9 cellular contexts compared by ENCODE assay signal in genomic region chr12:41932470-41932991, GRCh38.
A peak's percentile ranks its signal among the peaks of the same experiment; 100 is the strongest.
DNase-seq lines count a peak whose midpoint lies in the region; ATAC-seq and TF ChIP-seq lines count a peak whose summit lies in the region.
"Had no signal": no experiment of that assay in that cellular context is flagged by ENCODE, and none has a peak within 500 bp of the region (broad histone marks: within the 10 kb centered on the region; RNA-seq: fewer than 3 reads in every experiment).

No MANE protein-coding gene starts in this region.

- peaks cover 32% of the 10 kb centered on the region for H3K27me3 Mint-ChIP-seq in activated CD4-positive, alpha-beta T cell treated with anti-CD3 and anti-CD28 coated beads for 36 hours
- peaks cover 2 to 13% (median 6%) of the 10 kb centered on the region in 3 donors for H3K27me3 Mint-ChIP-seq in immature natural killer cell (ENCODE audit: low read depth in 3 of 3)

- CTCF ChIA-PET in activated CD4-positive, alpha-beta T cell treated with anti-CD3 and anti-CD28 coated beads for 36 hours (lab: Charles Lee): no interaction called here

- H3K4me3 ChIP-seq in HL-60 (replicated peaks; ENCODE audit: insufficient read depth, low read length) (peak overlapping the region; percentile 36), cardiac fibroblast (replicated peaks in 1 of 2; ENCODE audit: low read depth in 2 of 2, low read length in 2 of 2) (peak overlapping the region; percentile 39 to 50), gastrocnemius medialis (peak overlapping the region; percentile 37 to 71 (median 49))

- intact Hi-C loops in activated CD4-positive, alpha-beta T cell treated with anti-CD3 and anti-CD28 coated beads for 36 hours (cut with DNase I, micrococcal nuclease): no loop called here
- intact Hi-C loops in gastrocnemius medialis (cut with DNase I; ENCODE audit: low total_unique reads): no loop called here

- H3K9me3 ChIP-seq in gastrocnemius medialis: no peaks in the 10 kb centered on the region

- TF ChIP-seq CTCF in HL-60 (IDR thresholded peaks at IDR 0.05; ENCODE audit: insufficient read depth, low read length) (no peak), cardiac fibroblast (IDR thresholded peaks at IDR 0.05; ENCODE audit: low read depth, low read length) (no peak), gastrocnemius medialis (IDR thresholded peaks at IDR 0.05 in 4 of 5, conservative IDR thresholded peaks at IDR 0.05 in 1 of 5) (no peak)

- TF ChIP-seq POLR2A in gastrocnemius medialis (IDR thresholded peaks at IDR 0.05): no peak

- no peaks in the 10 kb centered on the region for H3K9me3 Mint-ChIP-seq in activated CD4-positive, alpha-beta T cell treated with anti-CD3 and anti-CD28 coated beads for 36 hours (ENCODE audit: low read depth)
- H3K9me3 Mint-ChIP-seq in immature natural killer cell: no peaks in the 10 kb centered on the region

- H3K27ac ChIP-seq in HL-60 (replicated peaks) (peak overlapping the region; percentile 42; the same call in 1 of the 2 replicates), gastrocnemius medialis (peak overlapping the region in 2 of 4 donors; percentile 34 to 68)
- H3K27ac ChIP-seq: C4-2B had no signal

- peak overlapping the region; percentile 49 for H3K4me3 Mint-ChIP-seq in activated CD4-positive, alpha-beta T cell treated with anti-CD3 and anti-CD28 coated beads for 36 hours
- peak overlapping the region; percentile 74 to 94 (median 81) for H3K4me3 Mint-ChIP-seq in immature natural killer cell

- H3K4me1 Mint-ChIP-seq in activated CD4-positive, alpha-beta T cell treated with anti-CD3 and anti-CD28 coated beads for 36 hours: peaks cover 11% of the 10 kb centered on the region
- H3K4me1 Mint-ChIP-seq in immature natural killer cell: peaks cover 22 to 34% of the 10 kb centered on the region in 2 donors

- H3K36me3 Mint-ChIP-seq in activated CD4-positive, alpha-beta T cell treated with anti-CD3 and anti-CD28 coated beads for 36 hours (ENCODE audit: low read depth): no peaks in the 10 kb centered on the region
- no peaks in the 10 kb centered on the region for H3K36me3 Mint-ChIP-seq in immature natural killer cell

- in situ Hi-C loops in gastrocnemius medialis (cut with MboI; ENCODE audit: low sequenced_read_pairs in 4 of 4): no loop called here

- H3K36me3 ChIP-seq in gastrocnemius medialis: no peaks in the 10 kb centered on the region

- H3K27ac Mint-ChIP-seq in activated CD4-positive, alpha-beta T cell treated with anti-CD3 and anti-CD28 coated beads for 36 hours: no peak overlapping the region
- peak overlapping the region in 5 of 6 donors; percentile 12 to 76 (median 40) for H3K27ac Mint-ChIP-seq in immature natural killer cell

- POLR2A ChIA-PET in activated CD4-positive, alpha-beta T cell treated with anti-CD3 and anti-CD28 coated beads for 36 hours (lab: Charles Lee): interaction anchor here (0.6 kb wide), 1 partner anchor 7 kb away, joined by 6 read pairs; no protein-coding TSS in a partner anchor

- DNase-seq in activated CD4-positive, alpha-beta T cell treated with anti-CD3 and anti-CD28 coated beads for 36 hours: peak; percentile 29
- no peak for DNase-seq in activated CD4-positive, alpha-beta T cell treated with anti-CD3 and anti-CD28 coated beads for 4 hours
- peak in 1 of 2 experiments; percentile 87 for DNase-seq in HL-60 (ENCODE audit: low read depth in 1 of 2, low spot score in 1 of 2)
- peak; percentile 97 for DNase-seq in NOMO-1 treated with dmso at 0.1 percent for 144 hours (lab: John Stamatoyannopoulos, UW; ENCODE audit: unreplicated experiment)
- DNase-seq in cardiac fibroblast (ENCODE audit: low read depth in 2 of 2): peak; percentile 9 to 48
- peak; percentile 7 to 29 (median 21) for DNase-seq in immature natural killer cell
- peak; percentile 17 to 37 for DNase-seq in gastrocnemius medialis
- no peak for DNase-seq in dedifferentiated amniotic fluid mesenchymal stem cell (ENCODE audit: extremely low spot score)

- ATAC-seq in activated CD4-positive, alpha-beta T cell treated with anti-CD3 and anti-CD28 coated beads for 36 hours: no peak
- ATAC-seq in gastrocnemius medialis: peak; percentile 38 to 44

- no peaks in the 10 kb centered on the region for H3K27me3 ChIP-seq in HL-60 (ENCODE audit: insufficient read depth, poor library complexity, severe bottlenecking)
- H3K27me3 ChIP-seq in gastrocnemius medialis: no peaks in the 10 kb centered on the region

- H3K4me1 ChIP-seq in gastrocnemius medialis: peaks cover 0 to 3% of the 10 kb centered on the region in 2 donors

Comparison
In these comparisons a context has a peak if more than half of its experiments do, and no peak if none do; other contexts are left out.
1. DNase-seq: peak in activated CD4-positive, alpha-beta T cell treated with anti-CD3 and anti-CD28 coated beads for 36 hours (single experiment), NOMO-1 treated with dmso at 0.1 percent for 144 hours (single experiment), cardiac fibroblast (2 of 2), immature natural killer cell (3 of 3) and gastrocnemius medialis (2 of 2); none in activated CD4-positive, alpha-beta T cell treated with anti-CD3 and anti-CD28 coated beads for 4 hours (0 of 2) and dedifferentiated amniotic fluid mesenchymal stem cell (single experiment).
2. Peak in every context shown above with its lines, with median percentiles within 50 percentile points of each other: H3K4me3 ChIP-seq.